27 cellular contexts compared by ENCODE assay signal in the genomic region with DNA sequence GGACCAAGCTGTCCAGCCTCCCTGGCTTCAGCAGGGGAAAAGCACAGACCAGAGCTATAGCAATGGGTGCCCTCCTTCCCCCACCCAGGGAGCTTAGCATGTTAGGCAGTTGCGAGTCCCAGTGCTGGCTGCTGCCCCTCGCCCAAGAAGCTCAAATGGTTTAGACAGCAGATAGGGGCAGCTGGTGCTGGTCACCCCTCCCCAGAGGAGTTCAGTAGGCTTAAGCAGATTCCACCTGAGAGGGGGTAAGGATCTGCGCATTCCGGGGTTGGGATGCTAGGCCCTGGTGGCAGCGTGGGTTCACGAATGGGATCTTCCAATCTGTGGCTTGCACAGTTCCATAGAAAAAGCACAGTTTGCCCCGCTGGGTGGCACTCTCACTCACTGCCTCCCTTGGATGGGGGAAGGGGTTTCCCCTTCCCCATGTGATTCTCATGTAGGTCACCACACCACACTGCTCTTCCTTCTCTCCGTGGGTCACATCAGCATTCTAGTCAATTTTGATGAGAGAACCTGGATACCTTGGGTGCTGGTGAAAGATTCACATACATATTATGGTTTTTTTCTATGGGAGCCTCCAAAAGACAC.
"Had no signal": no experiment of that assay in that cellular context is flagged by ENCODE, and none has a peak within 500 bp of the region (broad histone marks: within the 10 kb centered on the region; RNA-seq: fewer than 3 reads in every experiment).

No MANE protein-coding gene starts in this region.

- H3K4me2 ChIP-seq: hepatocyte had no signal

- H3K27me3 ChIP-seq: esophagus muscularis mucosa, hepatocyte, right lobe of liver, tibial artery had no signal

- H3K4me1 ChIP-seq: esophagus muscularis mucosa, left ventricle myocardium inferior, parathyroid adenoma, right lobe of liver, tibial artery had no signal

- ATAC-seq: right lobe of liver; stimulated activated naive CD8-positive, alpha-beta T cell treated with anti-CD3 and anti-CD28 coated beads, Interleukin-15, amount 100 ng/mL, for 72 hours had no signal

- H3K79me2 ChIP-seq: hepatocyte, parathyroid adenoma had no signal

- H3K9me3 ChIP-seq: right lobe of liver had no signal

- H2AFZ ChIP-seq: hepatocyte, parathyroid adenoma had no signal

- H3K4me3 ChIP-seq: esophagus muscularis mucosa, hepatocyte, left ventricle myocardium inferior, right lobe of liver, skin epidermis, tibial artery had no signal

- H3K36me3 ChIP-seq: esophagus muscularis mucosa, left ventricle myocardium inferior, right lobe of liver, tibial artery had no signal

- H3K27ac ChIP-seq: esophagus muscularis mucosa, hepatocyte, left ventricle myocardium inferior, parathyroid adenoma, right lobe of liver, skin epidermis, tibial artery had no signal

- FAIRE-seq: astrocyte, colon, endothelial cell of umbilical vein, frontal cortex, urothelium cell line had no signal

- H3K9ac ChIP-seq: parathyroid adenoma had no signal

- DNase-seq: activated CD4-positive, alpha-beta memory T cell treated with anti-CD3 and anti-CD28 coated beads for 36 hours; activated CD4-positive, alpha-beta T cell treated with anti-CD3 and anti-CD28 coated beads for 4 hours; activated CD4-positive, CD25-positive, alpha-beta regulatory T cell; activated naive CD4-positive, alpha-beta T cell treated with Interleukin-2 at 50 U/mL for 16 hours; activated naive CD8-positive, alpha-beta T cell treated with anti-CD3 and anti-CD28 coated beads for 36 hours; activated T-cell treated with anti-CD3 and anti-CD28 coated beads, Interleukin-2, amount 50 U/mL, for 48 hours; effector memory CD4-positive, alpha-beta T cell; glutamatergic neuron; immature natural killer cell; kidney glomerular epithelial cell; left ventricle myocardium inferior; mammary epithelial cell; midbrain; nucleus accumbens; right lobe of liver; stimulated activated CD4-positive, alpha-beta T cell treated with anti-CD3 and anti-CD28 coated beads, Interleukin-1b, Interleukin-23, amount 100 ng/mL, for 48 hours; stimulated activated naive CD8-positive, alpha-beta T cell treated with anti-CD3 and anti-CD28 coated beads, Interleukin-15, amount 100 ng/mL, for 72 hours; tibial artery had no signal
